ENCODE assay signal across 7 cellular contexts in the genomic region with DNA sequence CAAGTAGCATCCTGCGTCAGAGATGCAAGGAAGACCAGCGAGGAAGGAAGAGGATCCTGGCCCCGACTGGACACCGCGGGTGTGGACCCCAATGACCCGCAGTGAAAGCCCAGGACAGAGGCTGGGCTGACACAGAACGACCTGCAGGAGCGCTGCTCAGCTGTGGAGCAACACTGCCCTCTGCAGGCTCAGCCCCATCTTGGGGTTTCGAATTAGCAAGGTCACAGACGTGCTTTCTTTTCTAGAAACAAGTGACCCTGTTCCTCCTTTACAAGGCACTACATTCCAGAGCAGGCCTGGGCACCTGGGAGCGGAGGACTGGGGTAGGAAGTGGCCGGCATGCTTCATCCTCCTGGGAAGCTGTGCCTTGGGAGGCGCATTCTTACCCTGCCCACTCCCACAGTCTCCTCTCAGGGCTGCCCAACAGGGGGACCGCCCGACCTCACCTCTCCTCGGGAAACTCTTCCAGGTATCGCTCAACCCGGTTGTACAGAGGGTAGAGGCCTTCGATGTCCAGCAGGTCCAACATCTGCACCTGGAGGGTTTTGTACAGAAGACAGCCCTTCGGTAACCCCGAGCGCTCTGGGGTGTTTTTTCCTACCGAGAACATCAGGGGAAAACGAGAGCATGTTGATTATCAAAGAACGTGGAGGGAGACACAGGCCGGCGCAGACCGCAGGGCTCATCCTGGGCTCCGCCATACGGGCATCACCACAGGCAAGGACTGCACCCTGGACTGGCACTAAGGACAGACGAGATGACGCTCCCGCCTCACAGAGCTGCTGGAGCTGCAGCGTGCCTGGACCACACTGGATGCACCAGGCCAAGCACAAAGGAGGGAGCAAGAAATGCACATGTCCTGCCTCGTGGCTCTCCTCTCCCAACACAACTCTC. TPM values are rescaled to one million over a fixed set of nuclear protein-coding genes. Genes with fewer than 3 reads are reported as not detected.
A peak's percentile ranks its signal among the peaks of the same experiment; 100 is the strongest.
DNase-seq lines count a peak whose midpoint lies in the region; ATAC-seq and TF ChIP-seq lines count a peak whose summit lies in the region.

No MANE protein-coding gene starts in this region.

- in situ Hi-C loops in KBM-7 (cut with MboI; ENCODE audit: low pct_unique_long_range_greater_than_20kb, low sequenced_read_pairs), result loop anchor here (25.0 kb wide), 1 partner anchor 498 kb away; no protein-coding TSS in a partner anchor

- WGBS in heart left ventricle, 4 donors, result 62 to 66% (median 65%) methylated on average over 35 of the region's 35 CpGs
- 58% methylated on average over 35 of the region's 35 CpGs for WGBS in prostate gland

- peak overlapping the region in 6 of 12 donors; percentile 3 to 62 (median 36) for H3K27ac ChIP-seq in heart left ventricle
- H3K27ac ChIP-seq in prostate gland, result no peak overlapping the region

- TF ChIP-seq CTCF in GM12874 (IDR thresholded peaks at IDR 0.05; ENCODE audit: insufficient read depth, low read depth, low read length), result peak; percentile 97
- TF ChIP-seq CTCF in heart left ventricle (IDR thresholded peaks at IDR 0.05), result peak; percentile 85 to 98 (median 90)
- TF ChIP-seq CTCF in prostate gland (IDR thresholded peaks at IDR 0.05), result peak; percentile 56 to 92 (median 84)

- no peaks in the 10 kb centered on the region for H3K27me3 ChIP-seq in heart left ventricle
- no peaks in the 10 kb centered on the region for H3K27me3 ChIP-seq in prostate gland (replicated peaks; ENCODE audit: insufficient read depth)

- peaks cover 0 to 3% (median 0%) of the 10 kb centered on the region in 12 donors for H3K9me3 ChIP-seq in heart left ventricle
- H3K9me3 ChIP-seq in prostate gland, result no peaks in the 10 kb centered on the region

- ATAC-seq in heart left ventricle, result peak; percentile 75 to 91 (median 87)
- no peak for ATAC-seq in GM21825 (IDR thresholded peaks at IDR 0.05; ENCODE audit: unreplicated experiment)

- H3K36me3 ChIP-seq in heart left ventricle (peaks cover 0 to 97% (median 84%) of the 10 kb centered on the region in 9 donors), prostate gland (peaks cover 0 to 4% of the 10 kb centered on the region in 2 donors)

- H3K4me3 ChIP-seq in heart left ventricle (peak overlapping the region in 1 of 12 donors; percentile 19), prostate gland (no peak overlapping the region)

- TF ChIP-seq POLR2A in heart left ventricle (IDR thresholded peaks at IDR 0.05), result no peak
- no peak for TF ChIP-seq POLR2A in prostate gland (IDR thresholded peaks at IDR 0.05)

- intact Hi-C loops in heart left ventricle (cut with DNase I), result loop anchor here (1.0 to 10.0 kb wide), 18 partner anchors 128 to 500 kb away; partner anchors contain the start of genes CENPP (in 6 of the 10), NOL8 (in 6 of the 10) and IARS1 (in 1 of the 10)
- intact Hi-C loops in prostate gland (cut with DNase I), result loop anchor here (2.0 to 5.0 kb wide), 3 partner anchors 194 to 498 kb away; no protein-coding TSS in a partner anchor

- H3K4me1 ChIP-seq in heart left ventricle (peaks cover 0 to 22% (median 4%) of the 10 kb centered on the region in 12 donors), prostate gland (replicated peaks) (no peaks in the 10 kb centered on the region)

- peak; percentile 73 for DNase-seq in KBM-7
- peak; percentile 39 for DNase-seq in SW480 (ENCODE audit: low spot score)
- DNase-seq in activated naive CD8-positive, alpha-beta T cell treated with anti-CD3 and anti-CD28 coated beads, Interleukin-2, amount 50 U/mL, for 16 hours (ENCODE audit: low read depth, low spot score), result peak; percentile 24
- DNase-seq in heart left ventricle, result peak; percentile 77 to 90 (median 80)
- DNase-seq in prostate gland (ENCODE audit: low spot score), result peak; percentile 39

RNA-seq across cellular contexts. Expression of gene IPPK, which starts 35.0 kb away (rescaled TPM):
- total RNA-seq in heart left ventricle (10 to 100 TPM in 2 of 9 donors, 1 to 10 TPM in 7; 5.8 to 10.1 (median 8.6) TPM), prostate gland (10 to 100 TPM; 10.3 to 14.0 TPM)
- 10 to 100 TPM in 1 of 2 donors, 1 to 10 TPM in 1; 4.2 to 11.0 TPM for polyA plus RNA-seq in heart left ventricle

Comparison
In these comparisons a context has a peak if more than half of its experiments do, and no peak if none do; other contexts are left out.
1. DNase-seq: peak in every context shown above with its lines; median percentile 80 in heart left ventricle; 73 in KBM-7; 39 in SW480; 39 in prostate gland; 24 in activated naive CD8-positive, alpha-beta T cell treated with anti-CD3 and anti-CD28 coated beads, Interleukin-2, amount 50 U/mL, for 16 hours.